Comparison of ENCODE assay signal across 1 cellular context in the genomic region with DNA sequence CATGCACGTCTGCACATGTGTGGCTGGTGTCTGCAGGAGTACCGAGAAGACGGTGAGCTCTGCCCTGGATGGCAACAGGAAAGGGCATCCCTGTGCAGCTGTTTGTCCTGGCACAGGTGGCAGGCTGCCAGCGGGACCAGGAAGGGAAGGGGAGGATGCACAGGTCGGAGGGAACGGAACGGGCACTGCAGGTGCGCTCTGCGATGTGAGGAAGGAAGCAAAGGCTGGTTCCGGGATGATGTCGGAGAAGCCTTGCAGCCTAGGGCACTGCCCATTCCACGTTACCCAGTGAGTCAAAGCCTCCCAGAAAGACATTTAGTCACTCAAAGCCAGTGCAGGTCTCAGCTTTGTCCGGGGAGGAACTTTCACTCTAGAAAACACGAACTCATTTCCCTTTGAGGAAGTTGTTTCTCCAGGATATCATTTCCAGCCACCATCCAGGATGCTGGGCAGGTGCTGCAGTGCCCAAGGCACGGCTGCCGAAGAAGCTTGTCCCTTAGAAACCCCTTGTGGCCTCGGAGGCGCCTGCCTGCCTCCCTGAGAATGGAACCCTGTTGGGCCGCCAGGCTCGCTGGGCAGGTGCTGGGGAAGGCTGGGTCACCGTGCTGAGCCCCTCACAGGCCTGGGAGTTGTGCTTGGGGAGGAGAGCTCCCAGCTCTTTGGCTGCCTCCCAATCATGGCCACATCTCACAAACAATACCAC.
TF ChIP-seq lines count a peak whose summit lies in the region.

No MANE protein-coding gene starts in this region.

TF ChIP-seq in IMR-90, 13 proteins besides CTCF, POLR2A, EP300 and RAD21:
- TF ChIP-seq, protein P1, sequence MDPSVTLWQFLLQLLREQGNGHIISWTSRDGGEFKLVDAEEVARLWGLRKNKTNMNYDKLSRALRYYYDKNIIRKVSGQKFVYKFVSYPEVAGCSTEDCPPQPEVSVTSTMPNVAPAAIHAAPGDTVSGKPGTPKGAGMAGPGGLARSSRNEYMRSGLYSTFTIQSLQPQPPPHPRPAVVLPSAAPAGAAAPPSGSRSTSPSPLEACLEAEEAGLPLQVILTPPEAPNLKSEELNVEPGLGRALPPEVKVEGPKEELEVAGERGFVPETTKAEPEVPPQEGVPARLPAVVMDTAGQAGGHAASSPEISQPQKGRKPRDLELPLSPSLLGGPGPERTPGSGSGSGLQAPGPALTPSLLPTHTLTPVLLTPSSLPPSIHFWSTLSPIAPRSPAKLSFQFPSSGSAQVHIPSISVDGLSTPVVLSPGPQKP (IDR thresholded peaks at IDR 0.05; ENCODE audit: borderline replicate concordance, low read depth, low read length) = no peak
- TF ChIP-seq FOS (IDR thresholded peaks at IDR 0.05; ENCODE audit: low read depth, low read length) = no peak
- TF ChIP-seq NFE2L2 (IDR thresholded peaks at IDR 0.05; ENCODE audit: low read depth, low read length) = no peak
- no peak for TF ChIP-seq SMC3 (IDR thresholded peaks at IDR 0.05; ENCODE audit: low read depth, low read length)
- no peak for TF ChIP-seq MAFK (IDR thresholded peaks at IDR 0.05; ENCODE audit: low read depth, low read length)
- TF ChIP-seq MAZ (IDR thresholded peaks at IDR 0.05; ENCODE audit: borderline replicate concordance, low read depth, low read length) = no peak
- TF ChIP-seq RFX5 (IDR thresholded peaks at IDR 0.05; ENCODE audit: low read depth, low read length) = no peak
- no peak for TF ChIP-seq CHD1 (IDR thresholded peaks at IDR 0.05; ENCODE audit: low read depth, low read length)
- TF ChIP-seq RCOR1 (IDR thresholded peaks at IDR 0.05; ENCODE audit: insufficient replicate concordance, low read length) = no peak
- no peak for TF ChIP-seq CEBPB (IDR thresholded peaks at IDR 0.05; ENCODE audit: low read depth, low read length)
- TF ChIP-seq, protein P2, sequence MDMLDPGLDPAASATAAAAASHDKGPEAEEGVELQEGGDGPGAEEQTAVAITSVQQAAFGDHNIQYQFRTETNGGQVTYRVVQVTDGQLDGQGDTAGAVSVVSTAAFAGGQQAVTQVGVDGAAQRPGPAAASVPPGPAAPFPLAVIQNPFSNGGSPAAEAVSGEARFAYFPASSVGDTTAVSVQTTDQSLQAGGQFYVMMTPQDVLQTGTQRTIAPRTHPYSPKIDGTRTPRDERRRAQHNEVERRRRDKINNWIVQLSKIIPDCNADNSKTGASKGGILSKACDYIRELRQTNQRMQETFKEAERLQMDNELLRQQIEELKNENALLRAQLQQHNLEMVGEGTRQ (IDR thresholded peaks at IDR 0.05; ENCODE audit: low read depth, low read length) = no peak
- TF ChIP-seq MXI1 (IDR thresholded peaks at IDR 0.05; ENCODE audit: borderline replicate concordance, low read depth, low read length) = no peak
- no peak for TF ChIP-seq BHLHE40 (IDR thresholded peaks at IDR 0.05; ENCODE audit: low read depth, low read length)
